1 cellular context compared by ENCODE assay signal in the genomic region with DNA sequence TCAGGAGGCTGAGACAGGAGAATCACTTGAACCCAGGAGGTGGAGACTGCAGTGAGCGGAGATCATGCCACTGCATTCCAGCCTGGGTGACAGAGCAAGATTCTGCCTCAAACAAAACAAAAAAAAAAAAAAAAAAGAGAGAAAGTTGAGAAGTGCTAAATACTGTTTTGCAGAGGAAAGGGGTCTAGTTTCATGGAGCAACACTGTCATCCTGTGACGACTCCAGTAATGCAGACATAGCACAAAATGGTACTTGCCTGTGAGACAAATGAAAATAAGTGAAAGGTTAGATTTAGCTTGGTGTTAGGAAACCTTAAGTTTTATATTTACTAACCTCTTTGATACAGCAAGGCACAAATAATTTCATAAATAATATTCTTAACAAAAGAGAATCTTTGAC.
TF ChIP-seq lines count a peak whose summit lies in the region.

No MANE protein-coding gene starts in this region.

TF ChIP-seq in K562, 482 proteins besides CTCF, POLR2A, EP300 and RAD21:
- TF ChIP-seq ZNF384 (IDR thresholded peaks at IDR 0.05; ENCODE audit: low read depth, low read length) (peak; percentile 80), ARID2 (IDR thresholded peaks at IDR 0.05) (0 out of 2 replicates have a peak, but pooled peaks have one; percentile 31), C11orf30 (IDR thresholded peaks at IDR 0.05; ENCODE audit: low read depth) (peak; percentile 31; the same call in 1 of the 2 replicates), NONO (IDR thresholded peaks at IDR 0.05; ENCODE audit: low read depth in 2 of 2, low read length in 1 of 2) (no peak), ZNF316 (IDR thresholded peaks at IDR 0.05) (peak; percentile 47), SMC3 (conservative IDR thresholded peaks at IDR 0.05; ENCODE audit: insufficient read depth, low read depth, low read length) (0 out of 2 replicates have a peak, but pooled peaks have one; percentile 31)
- TF ChIP-seq, protein P1, sequence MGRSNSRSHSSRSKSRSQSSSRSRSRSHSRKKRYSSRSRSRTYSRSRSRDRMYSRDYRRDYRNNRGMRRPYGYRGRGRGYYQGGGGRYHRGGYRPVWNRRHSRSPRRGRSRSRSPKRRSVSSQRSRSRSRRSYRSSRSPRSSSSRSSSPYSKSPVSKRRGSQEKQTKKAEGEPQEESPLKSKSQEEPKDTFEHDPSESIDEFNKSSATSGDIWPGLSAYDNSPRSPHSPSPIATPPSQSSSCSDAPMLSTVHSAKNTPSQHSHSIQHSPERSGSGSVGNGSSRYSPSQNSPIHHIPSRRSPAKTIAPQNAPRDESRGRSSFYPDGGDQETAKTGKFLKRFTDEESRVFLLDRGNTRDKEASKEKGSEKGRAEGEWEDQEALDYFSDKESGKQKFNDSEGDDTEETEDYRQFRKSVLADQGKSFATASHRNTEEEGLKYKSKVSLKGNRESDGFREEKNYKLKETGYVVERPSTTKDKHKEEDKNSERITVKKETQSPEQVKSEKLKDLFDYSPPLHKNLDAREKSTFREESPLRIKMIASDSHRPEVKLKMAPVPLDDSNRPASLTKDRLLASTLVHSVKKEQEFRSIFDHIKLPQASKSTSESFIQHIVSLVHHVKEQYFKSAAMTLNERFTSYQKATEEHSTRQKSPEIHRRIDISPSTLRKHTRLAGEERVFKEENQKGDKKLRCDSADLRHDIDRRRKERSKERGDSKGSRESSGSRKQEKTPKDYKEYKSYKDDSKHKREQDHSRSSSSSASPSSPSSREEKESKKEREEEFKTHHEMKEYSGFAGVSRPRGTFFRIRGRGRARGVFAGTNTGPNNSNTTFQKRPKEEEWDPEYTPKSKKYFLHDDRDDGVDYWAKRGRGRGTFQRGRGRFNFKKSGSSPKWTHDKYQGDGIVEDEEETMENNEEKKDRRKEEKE (IDR thresholded peaks at IDR 0.05; ENCODE audit: borderline replicate concordance in 1 of 2, control insufficient read depth in 1 of 2, low read depth in 2 of 2, low read length in 1 of 2): no peak
